ENCODE assay signal across 21 cellular contexts in the genomic region with DNA sequence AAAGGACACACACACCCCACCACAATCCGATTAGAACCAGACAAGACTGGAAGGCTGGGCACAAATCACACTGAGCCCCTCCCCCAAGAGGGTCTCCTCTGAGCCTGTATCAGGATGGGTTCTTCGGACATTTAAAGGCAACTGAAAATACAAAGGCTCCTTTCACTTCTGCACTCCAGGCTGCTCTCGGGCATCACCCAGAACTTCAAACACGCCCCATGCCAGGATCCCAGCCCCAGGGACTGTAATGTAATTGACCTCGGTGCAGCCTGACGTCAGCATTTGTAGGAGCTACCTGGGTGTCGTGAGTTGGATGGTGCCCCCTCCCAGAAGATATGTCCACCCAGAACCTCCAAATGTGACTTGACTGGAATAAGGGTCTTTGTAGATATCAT.
DNase-seq lines count a peak whose midpoint lies in the region; ATAC-seq and TF ChIP-seq lines count a peak whose summit lies in the region.
"Had no signal": no experiment of that assay in that cellular context is flagged by ENCODE, and none has a peak within 500 bp of the region (broad histone marks: within the 10 kb centered on the region; RNA-seq: fewer than 3 reads in every experiment).

No MANE protein-coding gene starts in this region.

- WGBS in heart left ventricle, 4 donors = 42 to 55% (median 45%) methylated on average over 7 of the region's 7 CpGs
- no CpG with 5 or more reads among the region's 7 CpGs for WGBS in neuronal stem cell (ENCODE audit: extremely low coverage in 2 of 2, insufficient read length in 2 of 2, insufficient replicate concordance in 1 of 2), 2 donors

- H3K4ac ChIP-seq in neuronal stem cell (ENCODE audit: low read length) = no peak overlapping the region

- H2BK15ac ChIP-seq in neuronal stem cell (ENCODE audit: low read length) = no peak overlapping the region

- H3K27ac ChIP-seq in heart left ventricle (peak overlapping the region; percentile 82 to 100 (median 91)), neuronal stem cell (replicated peaks; ENCODE audit: low read length) (no peak overlapping the region)
- H3K27ac ChIP-seq: GM23248, WERI-Rb-1 had no signal

- no peaks in the 10 kb centered on the region for H3K4me1 Mint-ChIP-seq in activated naive CD8-positive, alpha-beta T cell treated with anti-CD3 and anti-CD28 coated beads for 36 hours
- H3K4me1 Mint-ChIP-seq: T-cell had no signal

- H2BK12ac ChIP-seq in neuronal stem cell (ENCODE audit: low read length) = no peak overlapping the region

- DNase-seq in Right ventricle myocardium superior (no peak), Right ventricle myocardium inferior (ENCODE audit: missing footprints) (no peak), heart left ventricle (no peak), neuronal stem cell (ENCODE audit: low spot score) (no peak), HUDEP-2 (lab: John Stamatoyannopoulos, UW; ENCODE audit: unreplicated experiment in 76 of 76) (no peak), DMS53 (lab: John Stamatoyannopoulos, UW) (no peak)
- DNase-seq in activated naive CD8-positive, alpha-beta T cell treated with anti-CD3 and anti-CD28 coated beads for 36 hours = no peak
- DNase-seq: activated CD4-positive, alpha-beta T cell treated with anti-CD3 and anti-CD28 coated beads, Interleukin-2, amount 50 U/mL, for 4 hours; activated gamma-delta T cell treated with Interleukin-2 at 50 U/mL for 16 hours; hippocampal formation; islet precursor cell; mesendoderm; NCI-H1105; NCI-H2107; NCI-H524; stimulated activated naive B cell treated with anti-CD40 and anti-IgM and Interleukin-4, amounts not matched to agents 10 μg/mL and 1 μg/mL and 100 μg/mL, for 72 hours; T-cell; WERI-Rb-1 had no signal

- intact Hi-C loops in Right ventricle myocardium superior (cut with DNase I) (loop anchor here (5.0 kb wide), 1 partner anchor 281 kb away; the partner anchor contains the start of gene ETS2), Right ventricle myocardium inferior (cut with DNase I) (loop anchor here (1.0 to 5.0 kb wide), 4 partner anchors 65 to 283 kb away; partner anchors contain the start of gene ETS2), heart left ventricle (cut with DNase I) (loop anchor here in 7 of 10 donors (1.0 to 10.0 kb wide), 7 partner anchors 34 to 283 kb away; partner anchors contain the start of gene ETS2 (in 7 of the 7))

- H4K8ac ChIP-seq in neuronal stem cell (ENCODE audit: low read depth, low read length) = no peak overlapping the region

- no peak overlapping the region for H3K27ac Mint-ChIP-seq in activated naive CD8-positive, alpha-beta T cell treated with anti-CD3 and anti-CD28 coated beads for 36 hours
- H3K27ac Mint-ChIP-seq: stimulated activated naive B cell treated with anti-CD40 and anti-IgM and Interleukin-4, amounts not matched to agents 10 μg/mL and 1 μg/mL and 100 μg/mL, for 72 hours; T-cell had no signal

- no peak overlapping the region for H3K4me2 ChIP-seq in neuronal stem cell (ENCODE audit: insufficient read depth, low read length, poor library complexity, severe bottlenecking)

- no peak overlapping the region for H3K9ac ChIP-seq in neuronal stem cell (ENCODE audit: low read depth, low read length, poor library complexity)
- H3K9ac ChIP-seq: GM23248 had no signal

- H3K36me3 ChIP-seq in heart left ventricle (no peaks in the 10 kb centered on the region), neuronal stem cell (replicated peaks in 1 of 2; ENCODE audit: control insufficient read depth in 2 of 2, insufficient read depth in 2 of 2, low read length in 2 of 2) (no peaks in the 10 kb centered on the region)
- H3K36me3 ChIP-seq: WERI-Rb-1 had no signal

- peaks cover 0 to 76% (median 31%) of the 10 kb centered on the region in 12 donors for H3K4me1 ChIP-seq in heart left ventricle
- peaks cover 0 to 10% of the 10 kb centered on the region in 2 donors for H3K4me1 ChIP-seq in neuronal stem cell (ENCODE audit: control insufficient read depth in 2 of 2, insufficient read depth in 1 of 2, low read depth in 1 of 2, low read length in 2 of 2)

- no peaks in the 10 kb centered on the region for H3K9me3 ChIP-seq in heart left ventricle
- no peaks in the 10 kb centered on the region for H3K9me3 ChIP-seq in neuronal stem cell (replicated peaks in 1 of 2; ENCODE audit: control insufficient read depth in 2 of 2, insufficient read depth in 1 of 2, low read depth in 1 of 2, low read length in 2 of 2)

- TF ChIP-seq POLR2A in heart left ventricle (IDR thresholded peaks at IDR 0.05) = no peak

- H3K4me3 ChIP-seq in heart left ventricle (peak overlapping the region in 6 of 12 donors; percentile 1 to 35 (median 18)), neuronal stem cell (ENCODE audit: low read length in 2 of 2) (no peak overlapping the region)
- H3K4me3 ChIP-seq: GM23248 had no signal

- H3K18ac ChIP-seq in neuronal stem cell (ENCODE audit: low read length) = no peak overlapping the region

- H3K23ac ChIP-seq in neuronal stem cell (ENCODE audit: low read depth, low read length, poor library complexity) = no peak overlapping the region

- no peak overlapping the region for H3K14ac ChIP-seq in neuronal stem cell (ENCODE audit: low read length)

- peak overlapping the region; percentile 24 for H2AK5ac ChIP-seq in neuronal stem cell (ENCODE audit: low read depth, low read length)

- H3K9me3 Mint-ChIP-seq in activated naive CD8-positive, alpha-beta T cell treated with anti-CD3 and anti-CD28 coated beads for 36 hours = no peaks in the 10 kb centered on the region
- H3K9me3 Mint-ChIP-seq: stimulated activated naive B cell treated with anti-CD40 and anti-IgM and Interleukin-4, amounts not matched to agents 10 μg/mL and 1 μg/mL and 100 μg/mL, for 72 hours; T-cell; type B pancreatic cell had no signal

- no peak overlapping the region for H3K4me3 Mint-ChIP-seq in activated naive CD8-positive, alpha-beta T cell treated with anti-CD3 and anti-CD28 coated beads for 36 hours
- H3K4me3 Mint-ChIP-seq: stimulated activated naive B cell treated with anti-CD40 and anti-IgM and Interleukin-4, amounts not matched to agents 10 μg/mL and 1 μg/mL and 100 μg/mL, for 72 hours; T-cell; type B pancreatic cell had no signal

- TF ChIP-seq CTCF in heart left ventricle (IDR thresholded peaks at IDR 0.05) = no peak

- H4K91ac ChIP-seq in neuronal stem cell (ENCODE audit: low read depth, low read length, poor library complexity) = no peak overlapping the region

- no peaks in the 10 kb centered on the region for H3K27me3 ChIP-seq in heart left ventricle
- peaks cover 0 to 7% (median 0%) of the 10 kb centered on the region in 3 experiments for H3K27me3 ChIP-seq in neuronal stem cell (ENCODE audit: control insufficient read depth in 3 of 3, insufficient read depth in 3 of 3, low read depth in 1 of 3, low read length in 3 of 3)

- H2AFZ ChIP-seq in neuronal stem cell (ENCODE audit: low read length) = peak overlapping the region; percentile 73
- H2AFZ ChIP-seq: GM23248 had no signal

- H2BK5ac ChIP-seq in neuronal stem cell (ENCODE audit: low read length) = no peak overlapping the region

- no peak overlapping the region for H2BK120ac ChIP-seq in neuronal stem cell (ENCODE audit: low read depth, low read length)

- peak; percentile 16 for ATAC-seq in Right ventricle myocardium superior (ENCODE audit: poor library complexity)
- ATAC-seq in Right ventricle myocardium inferior = no peak
- peak; percentile 4 to 28 (median 14) for ATAC-seq in heart left ventricle
- ATAC-seq in HG03097 (IDR thresholded peaks at IDR 0.05; ENCODE audit: low FRiP score, unreplicated experiment) = no peak
- ATAC-seq: stimulated activated naive B cell treated with anti-CD40 and anti-IgM and Interleukin-4, amounts not matched to agents 10 μg/mL and 1 μg/mL and 100 μg/mL, for 72 hours; T-cell had no signal

- no peaks in the 10 kb centered on the region for H3K36me3 Mint-ChIP-seq in activated naive CD8-positive, alpha-beta T cell treated with anti-CD3 and anti-CD28 coated beads for 36 hours
- H3K36me3 Mint-ChIP-seq: stimulated activated naive B cell treated with anti-CD40 and anti-IgM and Interleukin-4, amounts not matched to agents 10 μg/mL and 1 μg/mL and 100 μg/mL, for 72 hours; T-cell; type B pancreatic cell had no signal

- H3K27me3 Mint-ChIP-seq in activated naive CD8-positive, alpha-beta T cell treated with anti-CD3 and anti-CD28 coated beads for 36 hours = no peaks in the 10 kb centered on the region
- H3K27me3 Mint-ChIP-seq: T-cell had no signal

- no peaks in the 10 kb centered on the region for H3K79me1 ChIP-seq in neuronal stem cell (ENCODE audit: low read depth, low read length)

Comparison
In these comparisons a context has a peak if more than half of its experiments do, and no peak if none do; other contexts are left out.
1. ATAC-seq: peak in Right ventricle myocardium superior (single experiment) and heart left ventricle (4 of 4); none in Right ventricle myocardium inferior (single experiment) and HG03097 (single experiment).